In the genomic region with DNA sequence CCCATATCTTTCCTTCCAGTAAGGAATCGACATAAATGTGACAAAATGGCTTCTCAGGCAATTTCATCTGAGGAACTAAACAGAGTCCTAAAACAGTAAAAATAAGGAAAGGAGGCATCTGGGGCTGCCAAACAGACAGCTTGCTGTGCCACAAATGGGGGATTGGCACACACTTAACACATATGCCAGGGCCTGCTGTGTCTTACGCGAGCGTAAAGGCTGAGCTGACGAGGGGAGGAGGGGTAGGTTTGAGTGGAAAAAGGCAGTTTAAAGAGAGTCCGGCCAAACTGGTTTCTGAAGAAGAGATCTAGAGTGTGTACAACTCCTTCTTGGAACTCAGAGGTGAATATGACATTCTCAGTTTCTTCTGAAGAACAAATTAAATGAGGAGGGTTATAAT, we compare ENCODE assay signal across 13 cellular contexts.
A peak's percentile ranks its signal among the peaks of the same experiment; 100 is the strongest.
DNase-seq lines count a peak whose midpoint lies in the region; ATAC-seq and TF ChIP-seq lines count a peak whose summit lies in the region.
"Had no signal": no experiment of that assay in that cellular context is flagged by ENCODE, and none has a peak within 500 bp of the region (broad histone marks: within the 10 kb centered on the region; RNA-seq: fewer than 3 reads in every experiment).

No MANE protein-coding gene starts in this region.

- no peak overlapping the region for H3K4me3 ChIP-seq in lower lobe of right lung
- H3K4me3 ChIP-seq: smooth muscle cell had no signal

- peak overlapping the region; percentile 44 for H3K27ac ChIP-seq in lower lobe of right lung

- intact Hi-C loops in lower lobe of right lung (cut with DNase I), result no loop called here
- intact Hi-C loops in Right ventricle myocardium superior (cut with DNase I), result no loop called here

- DNase-seq in G401 (ENCODE audit: low spot score) (peak; percentile 97), NCI-H2171 (lab: John Stamatoyannopoulos, UW) (peak; percentile 15), lower lobe of right lung (no peak), D341Med (ENCODE audit: low spot score) (no peak), NCI-H1436 treated with DMSO at 0.1 percent for 48 hours (lab: John Stamatoyannopoulos, UW) (no peak), LoVo (ENCODE audit: low spot score) (no peak), Right ventricle myocardium superior (no peak)
- DNase-seq: immature natural killer cell, NCI-H2107, T-helper 9 cell had no signal

- no peaks in the 10 kb centered on the region for H3K9me3 ChIP-seq in lower lobe of right lung

- H3K27me3 ChIP-seq in lower lobe of right lung (ENCODE audit: low read depth), result no peaks in the 10 kb centered on the region

- ATAC-seq in HG02759 (IDR thresholded peaks at IDR 0.05; ENCODE audit: unreplicated experiment) (peak; percentile 21), lower lobe of right lung (peak; percentile 59 to 64), Right ventricle myocardium superior (ENCODE audit: poor library complexity) (no peak)
- ATAC-seq: natural killer cell treated with Interleukin-12 subunit alpha and Interleukin-12 subunit beta and Interleukin-15 and Interleukin-18, amount 100 ng/mL, for 72 hours had no signal

- H3K4me1 ChIP-seq in lower lobe of right lung, result peaks cover 6% of the 10 kb centered on the region

- in situ Hi-C loops in G401 (cut with HindIII; ENCODE audit: low sequenced_read_pairs), result no loop called here

- no peak for TF ChIP-seq CTCF in lower lobe of right lung (IDR thresholded peaks at IDR 0.05)

- H3K36me3 ChIP-seq in lower lobe of right lung, result no peaks in the 10 kb centered on the region

Comparison
In these comparisons a context has a peak if more than half of its experiments do, and no peak if none do; other contexts are left out.
1. DNase-seq: peak in G401 (single experiment) and NCI-H2171 (single experiment); none in lower lobe of right lung (single experiment), D341Med (single experiment), NCI-H1436 treated with DMSO at 0.1 percent for 48 hours (single experiment), LoVo (single experiment) and Right ventricle myocardium superior (single experiment).